In genomic region chr2:393711-394696, GRCh38 we compare ENCODE assay signal across 8 cellular contexts.
DNase-seq lines count a peak whose midpoint lies in the region; ATAC-seq and TF ChIP-seq lines count a peak whose summit lies in the region.

No MANE protein-coding gene starts in this region.

- no peak overlapping the region for H3K4me3 ChIP-seq in BLaER1 treated with 17β-estradiol and CSF1 and Interleukin-3, amounts not matched to agents 10 nM and 100 nM
- peak overlapping the region; percentile 26; the same call in 1 of the 2 replicates for H3K4me3 ChIP-seq in PC-9
- H3K4me3 ChIP-seq in tibial nerve, result no peak overlapping the region

- H3K4me1 ChIP-seq in BLaER1 treated with 17β-estradiol and CSF1 and Interleukin-3, amounts not matched to agents 10 nM and 100 nM, result peaks cover 0 to 24% (median 18%) of the 10 kb centered on the region in 10 experiments; a peak in 17 of 20 replicates
- H3K4me1 ChIP-seq in PC-9 (replicated peaks; ENCODE audit: insufficient read depth) (peaks cover 31% of the 10 kb centered on the region), tibial nerve (no peaks in the 10 kb centered on the region)

- H3K36me3 ChIP-seq in BLaER1 treated with 17β-estradiol and CSF1 and Interleukin-3, amounts not matched to agents 10 nM and 100 nM, result no peaks in the 10 kb centered on the region
- H3K36me3 ChIP-seq in PC-9 (ENCODE audit: low read depth) (no peaks in the 10 kb centered on the region), tibial nerve (no peaks in the 10 kb centered on the region)

- 0 out of 22 replicates have a peak overlapping the region, but pooled peaks of 1 of the 11 experiments have one; percentile 15 for H3K27ac ChIP-seq in BLaER1 treated with 17β-estradiol and CSF1 and Interleukin-3, amounts not matched to agents 10 nM and 100 nM
- H3K27ac ChIP-seq in PC-9 (peak overlapping the region; percentile 39), tibial nerve (no peak overlapping the region)

- H3K9ac ChIP-seq in BLaER1 treated with 17β-estradiol and CSF1 and Interleukin-3, amounts not matched to agents 10 nM and 100 nM, result peak overlapping the region in 1 of 11 experiments; percentile 21; a peak in 1 of 22 replicates

- no peaks in the 10 kb centered on the region for H3K27me3 ChIP-seq in BLaER1 treated with 17β-estradiol and CSF1 and Interleukin-3, amounts not matched to agents 10 nM and 100 nM
- no peaks in the 10 kb centered on the region for H3K27me3 ChIP-seq in PC-9 (ENCODE audit: insufficient read depth, low read depth)
- no peaks in the 10 kb centered on the region for H3K27me3 ChIP-seq in tibial nerve

- peaks cover 25% of the 10 kb centered on the region for H3K4me1 Mint-ChIP-seq in activated T-helper 2 cell treated with anti-CD3 and anti-CD28 coated beads, Interferon-gamma antibody, Interleukin-2, Interleukin-4, amounts not matched to agents 10 μg/mL and 5 μg/mL and 100 μg/mL, durations not matched to agents 14 hours and 24 hours and 36 hours (ENCODE audit: low read depth)

- peak overlapping the region; percentile 67 for H3K4me3 Mint-ChIP-seq in activated T-helper 2 cell treated with anti-CD3 and anti-CD28 coated beads, Interferon-gamma antibody, Interleukin-2, Interleukin-4, amounts not matched to agents 10 μg/mL and 5 μg/mL and 100 μg/mL, durations not matched to agents 14 hours and 24 hours and 36 hours (ENCODE audit: low read depth)

- CTCF ChIA-PET in PC-9 (lab: Charles Lee), result no interaction called here

- no peak for TF ChIP-seq CTCF in PC-9 (conservative IDR thresholded peaks at IDR 0.05)
- no peak for TF ChIP-seq CTCF in tibial nerve (IDR thresholded peaks at IDR 0.05)

- TF ChIP-seq EP300 in tibial nerve (IDR thresholded peaks at IDR 0.05), result no peak

- H3F3A ChIP-seq in PC-9 (ENCODE audit: insufficient read depth, low read depth), result peaks cover 31% of the 10 kb centered on the region; the same call in 1 of the 2 replicates

- WGBS in tibial nerve, 2 donors, result 61 to 69% methylated on average over 33 to 37 of the region's 37 CpGs

- H3K4me2 ChIP-seq in BLaER1 treated with 17β-estradiol and CSF1 and Interleukin-3, amounts not matched to agents 10 nM and 100 nM, result peak overlapping the region in 9 of 11 experiments; percentile 25 to 64 (median 46); a peak in 18 of 22 replicates
- peak overlapping the region; percentile 65 for H3K4me2 ChIP-seq in PC-9

- POLR2A ChIA-PET in PC-9 (lab: Charles Lee; ENCODE audit: unreplicated experiment), result no interaction called here

- peaks cover 2% of the 10 kb centered on the region for H3K9me3 Mint-ChIP-seq in activated T-helper 2 cell treated with anti-CD3 and anti-CD28 coated beads, Interferon-gamma antibody, Interleukin-2, Interleukin-4, amounts not matched to agents 10 μg/mL and 5 μg/mL and 100 μg/mL, durations not matched to agents 14 hours and 24 hours and 36 hours

- H3K9me3 ChIP-seq in BLaER1 treated with 17β-estradiol and CSF1 and Interleukin-3, amounts not matched to agents 10 nM and 100 nM (replicated peaks in 1 of 11), result no peaks in the 10 kb centered on the region
- no peaks in the 10 kb centered on the region for H3K9me3 ChIP-seq in PC-9 (ENCODE audit: insufficient read depth, low read depth)
- H3K9me3 ChIP-seq in tibial nerve, result no peaks in the 10 kb centered on the region

- H4K20me1 ChIP-seq in BLaER1 treated with 17β-estradiol and CSF1 and Interleukin-3, amounts not matched to agents 10 nM and 100 nM, result no peaks in the 10 kb centered on the region; a peak in 2 of 22 replicates
- H4K20me1 ChIP-seq in PC-9 (ENCODE audit: insufficient read depth), result no peaks in the 10 kb centered on the region

- H3K79me2 ChIP-seq in PC-9 (ENCODE audit: low read depth), result no peaks in the 10 kb centered on the region

- ATAC-seq in HG02870 (IDR thresholded peaks at IDR 0.05; ENCODE audit: unreplicated experiment), result peak; percentile 75
- no peak for ATAC-seq in HG02798 (IDR thresholded peaks at IDR 0.05; ENCODE audit: poor library complexity, unreplicated experiment)

- BruUV-seq in PC-9 (replicated peaks; lab: Mats Ljungman, UMichigan), result no TSS peak

- TF ChIP-seq POLR2A in tibial nerve (IDR thresholded peaks at IDR 0.05), result no peak

- peak overlapping the region; percentile 45 for H2AFZ ChIP-seq in PC-9

- peak overlapping the region; percentile 72 for H3K27ac Mint-ChIP-seq in activated T-helper 2 cell treated with anti-CD3 and anti-CD28 coated beads, Interferon-gamma antibody, Interleukin-2, Interleukin-4, amounts not matched to agents 10 μg/mL and 5 μg/mL and 100 μg/mL, durations not matched to agents 14 hours and 24 hours and 36 hours

- no peaks in the 10 kb centered on the region for H3K36me3 Mint-ChIP-seq in activated T-helper 2 cell treated with anti-CD3 and anti-CD28 coated beads, Interferon-gamma antibody, Interleukin-2, Interleukin-4, amounts not matched to agents 10 μg/mL and 5 μg/mL and 100 μg/mL, durations not matched to agents 14 hours and 24 hours and 36 hours (ENCODE audit: low read depth)

- peak; percentile 73 to 96 for DNase-seq in PC-9
- DNase-seq in activated T-helper 2 cell treated with anti-CD3 and anti-CD28 coated beads, Interferon-gamma antibody, Interleukin-2, Interleukin-4, amounts not matched to agents 10 μg/mL and 5 μg/mL and 100 μg/mL, durations not matched to agents 14 hours and 24 hours and 36 hours (ENCODE audit: low spot score), result peak; percentile 68
- DNase-seq in kidney glomerular epithelial cell (lab: John Stamatoyannopoulos, UW), result peak; percentile 95
- peak; percentile 36 to 52 for DNase-seq in stimulated activated CD8-positive, alpha-beta memory T cell treated with anti-CD3 and anti-CD28 coated beads, Interleukin-7, amount 100 ng/mL, for 4 hours (ENCODE audit: low read depth in 2 of 2)
- no peak for DNase-seq in tibial nerve (ENCODE audit: low spot score in 2 of 2)

- H3K27me3 Mint-ChIP-seq in activated T-helper 2 cell treated with anti-CD3 and anti-CD28 coated beads, Interferon-gamma antibody, Interleukin-2, Interleukin-4, amounts not matched to agents 10 μg/mL and 5 μg/mL and 100 μg/mL, durations not matched to agents 14 hours and 24 hours and 36 hours (ENCODE audit: low read depth), result no peaks in the 10 kb centered on the region

- H3K9me2 ChIP-seq in PC-9 (ENCODE audit: insufficient read depth), result no peaks in the 10 kb centered on the region

- intact Hi-C loops in PC-9 (cut with micrococcal nuclease; ENCODE audit: unreplicated experiment), result no loop called here
- intact Hi-C loops in activated T-helper 2 cell treated with anti-CD3 and anti-CD28 coated beads, Interferon-gamma antibody, Interleukin-2, Interleukin-4, amounts not matched to agents 10 μg/mL and 5 μg/mL and 100 μg/mL, durations not matched to agents 14 hours and 24 hours and 36 hours (cut with micrococcal nuclease), result loop anchor here (5.0 kb wide), 3 partner anchors 38 to 132 kb away; partner anchors contain the start of genes ACP1 and SH3YL1

Comparison
In these comparisons a context has a peak if more than half of its experiments do, and no peak if none do; other contexts are left out.
1. DNase-seq: peak in PC-9 (2 of 2), activated T-helper 2 cell treated with anti-CD3 and anti-CD28 coated beads, Interferon-gamma antibody, Interleukin-2, Interleukin-4, amounts not matched to agents 10 μg/mL and 5 μg/mL and 100 μg/mL, durations not matched to agents 14 hours and 24 hours and 36 hours (single experiment), kidney glomerular epithelial cell (single experiment) and stimulated activated CD8-positive, alpha-beta memory T cell treated with anti-CD3 and anti-CD28 coated beads, Interleukin-7, amount 100 ng/mL, for 4 hours (2 of 2); none in tibial nerve (0 of 2).